ENCODE assay signal across 22 cellular contexts in genomic region chr22:46758098-46758497, GRCh38. TPM values are rescaled to one million over a fixed set of nuclear protein-coding genes. Genes with fewer than 3 reads are reported as not detected.
A peak's percentile ranks its signal among the peaks of the same experiment; 100 is the strongest.
DNase-seq lines count a peak whose midpoint lies in the region; ATAC-seq and TF ChIP-seq lines count a peak whose summit lies in the region.
"Had no signal": no experiment of that assay in that cellular context is flagged by ENCODE, and none has a peak within 500 bp of the region (broad histone marks: within the 10 kb centered on the region; RNA-seq: fewer than 3 reads in every experiment).

No MANE protein-coding gene starts in this region.

- no peak overlapping the region for H3K27ac ChIP-seq in CD4-positive, alpha-beta T cell (ENCODE audit: low read depth, low read length)
- peak overlapping the region in 3 of 4 donors; percentile 13 to 50 (median 34) for H3K27ac ChIP-seq in body of pancreas
- no peak overlapping the region for H3K27ac ChIP-seq in CD8-positive, alpha-beta memory T cell (ENCODE audit: low read depth, low read length)
- H3K27ac ChIP-seq: ovary had no signal

- CTCF ChIA-PET in CD4-positive, alpha-beta T cell (lab: Charles Lee) = interaction anchor here (0.7 to 11.7 kb wide), 18 partner anchors 9 to 195 kb away, joined by 3 to 130 read pairs (median 6); no protein-coding TSS in a partner anchor
- CTCF ChIA-PET in CD8-positive, alpha-beta memory T cell (lab: Charles Lee) = interaction anchor here (0.9 to 11.8 kb wide), 14 partner anchors 8 to 48 kb away, joined by 3 to 133 read pairs (median 6); partner anchors contain the start of gene CERK

- H3K27me3 ChIP-seq in CD4-positive, alpha-beta T cell (ENCODE audit: control insufficient read depth, insufficient read depth, low read length) = no peaks in the 10 kb centered on the region
- H3K27me3 ChIP-seq in body of pancreas = no peaks in the 10 kb centered on the region
- H3K27me3 ChIP-seq in CD8-positive, alpha-beta memory T cell (ENCODE audit: insufficient read depth, low read length, poor library complexity, severe bottlenecking) = no peaks in the 10 kb centered on the region
- H3K27me3 ChIP-seq: dorsolateral prefrontal cortex, ovary had no signal

- peaks cover 38% of the 10 kb centered on the region for H3K4me1 ChIP-seq in body of pancreas
- H3K4me1 ChIP-seq in CD8-positive, alpha-beta memory T cell (ENCODE audit: insufficient read depth, low read length) = peaks cover 18% of the 10 kb centered on the region

- POLR2A ChIA-PET in CD4-positive, alpha-beta T cell (lab: Charles Lee) = interaction anchor here (0.8 to 6.1 kb wide), 4 partner anchors 9 to 45 kb away, joined by 3 to 78 read pairs (median 10); partner anchors contain the start of gene CERK
- POLR2A ChIA-PET in CD8-positive, alpha-beta memory T cell (lab: Charles Lee) = interaction anchor here (1.2 kb wide), 1 partner anchor 9 kb away, joined by 5 read pairs; no protein-coding TSS in a partner anchor

- H3K36me3 ChIP-seq in body of pancreas (replicated peaks in 1 of 2; ENCODE audit: insufficient read depth in 1 of 2, low read depth in 2 of 2) = no peaks in the 10 kb centered on the region
- no peaks in the 10 kb centered on the region for H3K36me3 ChIP-seq in CD8-positive, alpha-beta memory T cell (ENCODE audit: insufficient read depth, low read length)
- H3K36me3 ChIP-seq: ovary had no signal

- peaks cover 10% of the 10 kb centered on the region for H3K9me3 ChIP-seq in CD4-positive, alpha-beta T cell (ENCODE audit: control insufficient read depth, low read length)
- H3K9me3 ChIP-seq in body of pancreas = no peaks in the 10 kb centered on the region
- peaks cover 4% of the 10 kb centered on the region for H3K9me3 ChIP-seq in CD8-positive, alpha-beta memory T cell (ENCODE audit: low read length)
- H3K9me3 ChIP-seq: ovary, SK-N-SH had no signal

- H3K9me3 Mint-ChIP-seq in CD4-positive, alpha-beta T cell = peaks cover 5% of the 10 kb centered on the region
- peaks cover 0 to 4% (median 0%) of the 10 kb centered on the region in 5 donors for H3K9me3 Mint-ChIP-seq in CD8-positive, alpha-beta memory T cell

- H3K4me1 Mint-ChIP-seq in CD4-positive, alpha-beta T cell (ENCODE audit: low read depth) = peaks cover 43% of the 10 kb centered on the region
- peaks cover 24 to 39% (median 34%) of the 10 kb centered on the region in 3 donors for H3K4me1 Mint-ChIP-seq in CD8-positive, alpha-beta memory T cell

- no peaks in the 10 kb centered on the region for H3K27me3 Mint-ChIP-seq in CD4-positive, alpha-beta T cell
- H3K27me3 Mint-ChIP-seq in CD8-positive, alpha-beta memory T cell = no peaks in the 10 kb centered on the region
- H3K27me3 Mint-ChIP-seq: activated CD4-positive, alpha-beta memory T cell treated with anti-CD3 and anti-CD28 coated beads for 36 hours; CD4-positive, alpha-beta memory T cell; naive thymus-derived CD8-positive, alpha-beta T cell; stimulated activated naive B cell treated with anti-CD40 and anti-IgM and Interleukin-4, amounts not matched to agents 10 μg/mL and 1 μg/mL and 100 μg/mL, for 72 hours had no signal

- intact Hi-C loops in CD4-positive, alpha-beta T cell (cut with DNase I, micrococcal nuclease) = loop anchor here in 1 of 2 experiments (1.0 kb wide), 1 partner anchor 45 kb away; no protein-coding TSS in a partner anchor
- intact Hi-C loops in body of pancreas (cut with DNase I) = no loop called here

- TF ChIP-seq POLR2A in body of pancreas (IDR thresholded peaks at IDR 0.05) = no peak

- no peak overlapping the region for H3K4me3 Mint-ChIP-seq in CD4-positive, alpha-beta T cell
- H3K4me3 Mint-ChIP-seq in CD8-positive, alpha-beta memory T cell = peak overlapping the region in 1 of 7 donors; percentile 88
- H3K4me3 Mint-ChIP-seq: activated CD4-positive, alpha-beta memory T cell treated with anti-CD3 and anti-CD28 coated beads for 36 hours; activated T-cell treated with anti-CD3 and anti-CD28 coated beads, Interleukin-2, amount 50 U/mL, for 72 hours; stimulated activated naive B cell treated with anti-CD40 and anti-IgM and Interleukin-4, amounts not matched to agents 10 μg/mL and 1 μg/mL and 100 μg/mL, for 72 hours; T-helper 1 cell treated with Interleukin-12 subunit alpha and Interleukin-12 subunit beta and Interleukin-4 antibody, amounts not matched to agents 30 μg/mL and 1 μg/mL, for 36 hours had no signal

- no peak overlapping the region for H3K4me3 ChIP-seq in body of pancreas
- no peak overlapping the region for H3K4me3 ChIP-seq in CD8-positive, alpha-beta memory T cell (ENCODE audit: low read length)
- H3K4me3 ChIP-seq: dorsolateral prefrontal cortex, ovary had no signal

- peaks cover 17% of the 10 kb centered on the region for H3K36me3 Mint-ChIP-seq in CD4-positive, alpha-beta T cell (ENCODE audit: low read depth)
- H3K36me3 Mint-ChIP-seq in CD8-positive, alpha-beta memory T cell = peaks cover 0 to 15% (median 1%) of the 10 kb centered on the region in 3 donors

- DNase-seq in NOMO-1 treated with DMSO at 0.1 percent for 48 hours (lab: John Stamatoyannopoulos, UW; ENCODE audit: unreplicated experiment) (peak; percentile 28), NOMO-1 treated with dmso at 0.1 percent for 144 hours (lab: John Stamatoyannopoulos, UW; ENCODE audit: unreplicated experiment) (no peak), body of pancreas (no peak), pons (ENCODE audit: low spot score) (peak; percentile 58), NCI-H1417 (lab: John Stamatoyannopoulos, UW) (no peak)
- no peak for DNase-seq in CD4-positive, alpha-beta T cell
- no peak for DNase-seq in CD8-positive, alpha-beta memory T cell
- DNase-seq: activated CD4-positive, alpha-beta T cell treated with anti-CD3 and anti-CD28 coated beads for 1 hour; DMS 273 treated with DMSO at 0.1 percent for 48 hours; NCI-H1092; NCI-H187; NCI-H2171; stimulated activated naive B cell treated with anti-CD40 and anti-IgM and Interleukin-4, amounts not matched to agents 10 μg/mL and 1 μg/mL and 100 μg/mL, for 72 hours had no signal

- H3K27ac Mint-ChIP-seq in CD4-positive, alpha-beta T cell = peak overlapping the region; percentile 53
- no peak overlapping the region for H3K27ac Mint-ChIP-seq in CD8-positive, alpha-beta memory T cell
- H3K27ac Mint-ChIP-seq: activated CD4-positive, alpha-beta memory T cell treated with anti-CD3 and anti-CD28 coated beads for 36 hours; activated T-cell treated with anti-CD3 and anti-CD28 coated beads, Interleukin-2, amount 50 U/mL, for 72 hours; stimulated activated naive B cell treated with anti-CD40 and anti-IgM and Interleukin-4, amounts not matched to agents 10 μg/mL and 1 μg/mL and 100 μg/mL, for 72 hours; T-helper 1 cell treated with Interleukin-12 subunit alpha and Interleukin-12 subunit beta and Interleukin-4 antibody, amounts not matched to agents 30 μg/mL and 1 μg/mL, for 36 hours had no signal

- no peak for TF ChIP-seq CTCF in CD4-positive, alpha-beta T cell (IDR thresholded peaks at IDR 0.05)
- TF ChIP-seq CTCF in body of pancreas (IDR thresholded peaks at IDR 0.05) = no peak

- WGBS in body of pancreas, 2 donors = 57 to 67% methylated on average over 1 of the region's 1 CpG

- no peak for ATAC-seq in CD4-positive, alpha-beta T cell (ENCODE audit: poor library complexity)
- ATAC-seq in body of pancreas = no peak
- ATAC-seq in GM18868 (IDR thresholded peaks at IDR 0.05; ENCODE audit: unreplicated experiment) = no peak
- ATAC-seq: activated T-cell treated with anti-CD3 and anti-CD28 coated beads, Interleukin-2, amount 50 U/mL, for 72 hours; naive thymus-derived CD8-positive, alpha-beta T cell; stimulated activated naive B cell treated with anti-CD40 and anti-IgM and Interleukin-4, amounts not matched to agents 10 μg/mL and 1 μg/mL and 100 μg/mL, for 72 hours had no signal

RNA-seq across cellular contexts. Expression of gene TBC1D22A, which starts 4.4 kb away (rescaled TPM):
- total RNA-seq in CD4-positive, alpha-beta T cell = 10 to 100 TPM; 27.1 to 31.7 TPM
- 10 to 100 TPM; 21.5 to 23.1 TPM for total RNA-seq in body of pancreas
- 10 to 100 TPM; 34.0 to 34.8 TPM for total RNA-seq in CD8-positive, alpha-beta memory T cell
- polyA plus RNA-seq in CD8-positive, alpha-beta memory T cell = 26.6 TPM

RNA-seq across cellular contexts. Expression of gene CERK, which starts 20.0 kb away (rescaled TPM):
- total RNA-seq in CD4-positive, alpha-beta T cell = 10 to 100 TPM; 84.6 to 88.5 TPM
- 10 to 100 TPM; 33.6 to 46.4 TPM for total RNA-seq in body of pancreas
- 10 to 100 TPM; 64.3 to 64.5 TPM for total RNA-seq in CD8-positive, alpha-beta memory T cell
- polyA plus RNA-seq in CD8-positive, alpha-beta memory T cell = 108 TPM

Comparison
In these comparisons a context has a peak if more than half of its experiments do, and no peak if none do; other contexts are left out.
1. DNase-seq: peak in NOMO-1 treated with DMSO at 0.1 percent for 48 hours (single experiment) and pons (single experiment); none in NOMO-1 treated with dmso at 0.1 percent for 144 hours (single experiment), CD4-positive, alpha-beta T cell (0 of 10), body of pancreas (0 of 4), NCI-H1417 (0 of 3) and CD8-positive, alpha-beta memory T cell (0 of 5).
2. H3K27ac ChIP-seq: peak in body of pancreas (3 of 4); none in CD4-positive, alpha-beta T cell (single experiment) and CD8-positive, alpha-beta memory T cell (single experiment).